9 cellular contexts compared by ENCODE assay signal in the genomic region with DNA sequence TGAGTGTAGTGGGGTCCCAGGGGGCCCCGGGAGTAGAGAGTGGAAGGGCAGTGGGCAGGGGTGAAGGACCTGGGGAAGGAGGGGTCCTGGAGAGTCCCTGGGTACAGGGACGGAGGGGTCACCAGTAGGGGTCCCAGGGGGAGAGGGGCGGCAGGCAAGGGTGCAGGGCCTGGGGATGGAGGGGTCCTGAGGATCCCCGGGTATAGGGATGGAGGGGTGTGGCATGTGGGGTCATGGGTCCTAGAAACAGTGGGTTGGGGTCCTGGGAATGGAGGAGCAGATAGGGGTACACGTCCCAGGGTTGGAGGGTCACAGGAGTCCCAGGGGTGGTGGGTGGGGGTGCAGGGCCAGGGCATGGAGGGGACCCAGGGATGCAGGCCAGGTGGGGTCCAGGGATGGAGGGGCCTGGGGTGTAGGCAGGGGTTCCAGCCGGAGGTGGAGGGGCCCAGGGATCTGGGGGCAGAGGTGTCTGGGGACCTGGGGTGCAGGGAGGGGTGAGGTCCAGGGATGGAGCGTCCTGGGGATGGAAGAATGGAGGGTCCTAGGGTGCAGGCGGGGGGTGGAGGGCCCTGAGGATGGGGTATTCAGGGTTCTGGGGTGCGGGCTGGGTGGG. TPM values are rescaled to one million over a fixed set of nuclear protein-coding genes. Genes with fewer than 3 reads are reported as not detected.
DNase-seq lines count a peak whose midpoint lies in the region; ATAC-seq, FAIRE-seq and TF ChIP-seq lines count a peak whose summit lies in the region.
"Had no signal": no experiment of that assay in that cellular context is flagged by ENCODE, and none has a peak within 500 bp of the region (broad histone marks: within the 10 kb centered on the region; RNA-seq: fewer than 3 reads in every experiment).

No MANE protein-coding gene starts in this region.

- WGBS in K562 (ENCODE audit: insufficient coverage, low coverage, missing lambda C conversion rate): 100% methylated on average over 3 of the region's 9 CpGs
- 95% methylated on average over 9 of the region's 9 CpGs for WGBS in HepG2 (ENCODE audit: low lambda C conversion rate)

- H3K36me3 ChIP-seq in K562 (ENCODE audit: control insufficient read depth, insufficient read depth, low read length): no peaks in the 10 kb centered on the region
- no peaks in the 10 kb centered on the region for H3K36me3 ChIP-seq in HepG2 (replicated peaks in 1 of 2; ENCODE audit: control insufficient read depth in 1 of 2, insufficient read depth in 2 of 2, low read length in 2 of 2)
- no peaks in the 10 kb centered on the region for H3K36me3 ChIP-seq in upper lobe of right lung

- H3K27me3 ChIP-seq in K562 (ENCODE audit: control insufficient read depth in 2 of 2, insufficient read depth in 2 of 2, low read length in 2 of 2) (no peaks in the 10 kb centered on the region), HepG2 (ENCODE audit: control insufficient read depth in 1 of 2, insufficient read depth in 2 of 2, low read length in 2 of 2) (no peaks in the 10 kb centered on the region), upper lobe of right lung (no peaks in the 10 kb centered on the region)

- TF ChIP-seq EP300 in K562 (IDR thresholded peaks at IDR 0.05; ENCODE audit: low read length) (no peak), HepG2 (IDR thresholded peaks at IDR 0.05; ENCODE audit: low read depth in 2 of 2, low read length in 2 of 2) (no peak), HepG2 (CRISPR knock-in tag; IDR thresholded peaks at IDR 0.05; ENCODE audit: borderline replicate concordance) (no peak)

- BruUV-seq in K562 (replicated peaks; lab: Mats Ljungman, UMichigan) (no TSS peak), HepG2 (replicated peaks; lab: Mats Ljungman, UMichigan) (no TSS peak)

- in situ Hi-C loops in K562 (cut with MboI): no loop called here
- in situ Hi-C loops in HepG2 (cut with HindIII; ENCODE audit: extremely low pct_ligation_motif_present, low pct_unique_long_range_greater_than_20kb): no loop called here

- no peak for TF ChIP-seq POLR2A in K562 (conservative IDR thresholded peaks at IDR 0.05)
- TF ChIP-seq POLR2A in HepG2 (IDR thresholded peaks at IDR 0.05; ENCODE audit: insufficient read depth in 1 of 2, low read depth in 2 of 2, low read length in 2 of 2): no peak

- no peak overlapping the region for H2AFZ ChIP-seq in K562 (ENCODE audit: low read depth, low read length)
- H2AFZ ChIP-seq in HepG2 (ENCODE audit: low read length): no peak overlapping the region

- no peaks in the 10 kb centered on the region for H4K20me1 ChIP-seq in K562 (replicated peaks; ENCODE audit: control insufficient read depth, insufficient read depth, low read length)
- H4K20me1 ChIP-seq in HepG2 (ENCODE audit: insufficient read depth, low read length): peaks cover 2% of the 10 kb centered on the region; the same call in 1 of the 2 replicates

- TF ChIP-seq RAD21 in K562 (CRISPR knock-in tag; conservative IDR thresholded peaks at IDR 0.05 in 1 of 2, IDR thresholded peaks at IDR 0.05 in 1 of 2) (no peak), HepG2 (CRISPR knock-in tag; IDR thresholded peaks at IDR 0.05) (no peak)

- H3K4me3 ChIP-seq in K562: peak overlapping the region; percentile 49; the same call in 1 of the 2 replicates
- H3K4me3 ChIP-seq in HepG2 (replicated peaks in 1 of 3; ENCODE audit: insufficient read depth in 1 of 3, low read depth in 2 of 3, low read length in 3 of 3): peak overlapping the region in 2 of 3 experiments; percentile 78 to 88; a peak in 3 of 6 replicates
- peak overlapping the region; percentile 59 for H3K4me3 ChIP-seq in upper lobe of right lung

- no peak overlapping the region for H3K27ac ChIP-seq in K562 (ENCODE audit: extremely low read depth, low read depth, low read length)
- H3K27ac ChIP-seq in HepG2 (ENCODE audit: extremely low read length, insufficient read depth, low read length): no peak overlapping the region
- no peak overlapping the region for H3K27ac ChIP-seq in upper lobe of right lung

- no peaks in the 10 kb centered on the region for H3K9me3 ChIP-seq in K562 (replicated peaks; ENCODE audit: control insufficient read depth, insufficient read depth, low read depth, low read length)
- no peaks in the 10 kb centered on the region for H3K9me3 ChIP-seq in HepG2 (ENCODE audit: low read length)
- no peaks in the 10 kb centered on the region for H3K9me3 ChIP-seq in upper lobe of right lung

- CTCF ChIA-PET in K562 (lab: Yijun Ruan, JAX; ENCODE audit: low intra/inter-chr PET ratio): no interaction called here
- CTCF ChIA-PET in HepG2 (lab: Yijun Ruan, JAX; ENCODE audit: low intra/inter-chr PET ratio, low total read pairs): no interaction called here

- intact Hi-C loops in K562 (cut with micrococcal nuclease): no loop called here
- intact Hi-C loops in HepG2 (cut with micrococcal nuclease; ENCODE audit: unreplicated experiment): loop anchor here (10.0 kb wide), 1 partner anchor 141 kb away; the partner anchor contains the start of gene AP3D1
- intact Hi-C loops in upper lobe of right lung (cut with DNase I): no loop called here

- H3K79me2 ChIP-seq in K562 (ENCODE audit: control insufficient read depth, insufficient read depth, low read length) (peaks cover 7% of the 10 kb centered on the region), HepG2 (ENCODE audit: insufficient read depth, low read length) (peaks cover 2% of the 10 kb centered on the region)

- H3K9me1 ChIP-seq in K562 (ENCODE audit: control insufficient read depth, insufficient read depth, low read length): no peaks in the 10 kb centered on the region

- ATAC-seq in K562 (no peak), HepG2 (no peak), upper lobe of right lung (peak; percentile 2), GM19397 (IDR thresholded peaks at IDR 0.05; ENCODE audit: unreplicated experiment) (no peak), GM21528 (IDR thresholded peaks at IDR 0.05; ENCODE audit: low FRiP score, unreplicated experiment) (no peak)

- POLR2A ChIA-PET in K562 (lab: Yijun Ruan, JAX) (no interaction called here), HepG2 (lab: Yijun Ruan, JAX) (no interaction called here)

- TF ChIP-seq CTCF in K562 (IDR thresholded peaks at IDR 0.05 in 2 of 3, conservative IDR thresholded peaks at IDR 0.05 in 1 of 3; ENCODE audit: insufficient read depth in 2 of 3, low read depth in 1 of 3, low read length in 3 of 3) (no peak), HepG2 (CRISPR knock-in tag; IDR thresholded peaks at IDR 0.05) (no peak), upper lobe of right lung (IDR thresholded peaks at IDR 0.05) (no peak)

- no peak for FAIRE-seq in K562 (lab: Jason Lieb, UNC)
- no peak for FAIRE-seq in HepG2 (lab: Jason Lieb, UNC)

- peak; percentile 64 for DNase-seq in activated effector memory CD4-positive, alpha-beta T cell treated with anti-CD3 and anti-CD28 coated beads, Interleukin-2, amount 50 U/mL, for 16 hours
- DNase-seq in activated effector memory CD4-positive, alpha-beta T cell treated with Interleukin-2 at 50 U/mL for 16 hours: no peak
- no peak for DNase-seq in K562 (ENCODE audit: extremely low read depth in 1 of 4, low spot score in 3 of 4)
- no peak for DNase-seq in HepG2 (ENCODE audit: low spot score)
- no peak for DNase-seq in upper lobe of right lung
- DNase-seq in HCEC 1CT: no peak
- DNase-seq: foreskin melanocyte had no signal

- H3K4me1 ChIP-seq in K562 (replicated peaks in 1 of 2; ENCODE audit: control insufficient read depth in 2 of 2, insufficient read depth in 2 of 2, low read length in 2 of 2) (peaks cover 0 to 48% of the 10 kb centered on the region in 2 experiments; a peak in 2 of 5 replicates), HepG2 (ENCODE audit: insufficient read depth, low read length) (peaks cover 23% of the 10 kb centered on the region), upper lobe of right lung (peaks cover 5% of the 10 kb centered on the region)

- H3K9ac ChIP-seq in K562 (ENCODE audit: insufficient read depth in 1 of 2, low read depth in 2 of 2, low read length in 2 of 2) (peak overlapping the region in 1 of 2 experiments; percentile 98; a peak in 2 of 4 replicates), HepG2 (ENCODE audit: insufficient read depth, low read depth, low read length) (no peak overlapping the region)

- H3K4me2 ChIP-seq in K562 (ENCODE audit: insufficient read depth, low read length) (no peak overlapping the region), HepG2 (ENCODE audit: low read depth, low read length) (peak overlapping the region; percentile 80; the same call in 1 of the 2 replicates)

RNA-seq across cellular contexts. Expression of gene BTBD2, which starts 1.3 kb away (rescaled TPM):
- 7.3 and 29.0 TPM in 2 replicates for total RNA-seq in K562 (2011; cell fraction: chromatin; rRNA removed; ENCODE audit: low replicate concordance)
- 16.4 and 17.0 TPM in 2 replicates for total RNA-seq in K562 (2011; cell fraction: nucleolus; rRNA removed)
- total RNA-seq in K562 (2011; cell fraction: nucleoplasm; rRNA removed): 14.3 and 16.7 TPM in 2 replicates
- total RNA-seq in K562 (2014; rRNA removed) (5.6 and 8.1 TPM in 2 replicates), K562 (2014; rRNA removed; fragmentation: Illumina TruSeq; extraction: Trizol) (1.5 and 2.0 TPM in 2 replicates), K562 (2015; rRNA removed; fragmentation: Illumina TruSeq; extraction: Trizol) (6.4 and 6.9 TPM in 2 replicates), K562 (2021) (13.3 and 15.6 TPM in 2 replicates), HepG2 (2016; rRNA removed; fragmentation: Illumina TruSeq; extraction: Trizol) (28.1 and 30.9 TPM in 2 replicates), upper lobe of right lung (56.5 TPM)
- polyA plus RNA-seq in K562 (2011; rRNA removed) (10.2 and 30.9 TPM in 2 replicates), K562 (2014; fragmentation: Illumina TruSeq; extraction: Trizol) (7.4 and 11.0 TPM in 2 replicates), K562 (2014; fragmentation: Nextera tagmentation; extraction: Ambion mirVana) (under 1 TPM; 0.10 to 0.28 TPM), K562 (2014; rRNA removed) (9.6 TPM in 2 replicates), HepG2 (2011; rRNA removed) (45.3 and 45.6 TPM in 2 replicates)
- 21.5 and 25.6 TPM in 2 replicates for polyA plus RNA-seq in K562 (2011; cell fraction: cytosol; rRNA removed)
- polyA plus RNA-seq in K562 (2011; cell fraction: nucleus; rRNA removed): 21.2 and 25.9 TPM in 2 replicates
- 18.5 and 62.5 TPM in 2 replicates for polyA plus RNA-seq in K562 (2012)
- 4.1 and 4.9 TPM in 2 replicates for polyA minus RNA-seq in K562 (2011; rRNA and poly(A)+ RNA removed)
- polyA minus RNA-seq in K562 (2011; cell fraction: cytosol; rRNA and poly(A)+ RNA removed): 15.5 and 42.0 TPM in 2 replicates
- polyA minus RNA-seq in K562 (2011; cell fraction: nucleus; rRNA and poly(A)+ RNA removed): 5.9 and 11.9 TPM in 2 replicates
- 33.3 and 38.0 TPM in 2 replicates for total RNA-seq in HepG2 (2016; cell fraction: cytosol; rRNA removed; fragmentation: Illumina TruSeq; extraction: Trizol; ENCODE audit: low read depth)
- 26.7 and 27.1 TPM in 2 replicates for total RNA-seq in HepG2 (2016; cell fraction: insoluble cytoplasmic fraction; rRNA removed; fragmentation: Illumina TruSeq; extraction: Trizol)
- total RNA-seq in HepG2 (2016; cell fraction: membrane; rRNA removed; fragmentation: Illumina TruSeq; extraction: Trizol): 73.7 and 74.9 TPM in 2 replicates
- 18.7 and 18.8 TPM in 2 replicates for total RNA-seq in HepG2 (2016; cell fraction: nucleus; rRNA removed; fragmentation: Illumina TruSeq; extraction: Trizol)
- 23.9 and 43.2 TPM in 2 replicates for polyA plus RNA-seq in HepG2 (2011; cell fraction: cytosol; rRNA removed)
- 43.1 and 48.6 TPM in 2 replicates for polyA plus RNA-seq in HepG2 (2011; cell fraction: nucleus; rRNA removed)
- 46.5 and 49.0 TPM in 2 replicates for polyA plus RNA-seq in HepG2 (2012)
- polyA plus RNA-seq in HepG2 (2016; cell fraction: cytosol; fragmentation: Illumina TruSeq; extraction: Trizol; ENCODE audit: low read depth): 74.0 and 79.4 TPM in 2 replicates
- polyA plus RNA-seq in HepG2 (2016; cell fraction: insoluble cytoplasmic fraction; fragmentation: Illumina TruSeq; extraction: Trizol; ENCODE audit: low read depth): 39.4 and 51.6 TPM in 2 replicates
- polyA plus RNA-seq in HepG2 (2016; cell fraction: membrane; fragmentation: Illumina TruSeq; extraction: Trizol; ENCODE audit: low read depth): 106 and 123 TPM in 2 replicates
- 43.6 and 45.5 TPM in 2 replicates for polyA plus RNA-seq in HepG2 (2016; cell fraction: nucleus; fragmentation: Illumina TruSeq; extraction: Trizol; ENCODE audit: insufficient read depth, low read depth)
- 32.8 and 55.6 TPM in 2 replicates for polyA minus RNA-seq in HepG2 (2011; rRNA and poly(A)+ RNA removed; ENCODE audit: low replicate concordance)
- polyA minus RNA-seq in HepG2 (2011; cell fraction: cytosol; rRNA and poly(A)+ RNA removed): 39.1 and 43.2 TPM in 2 replicates
- polyA minus RNA-seq in HepG2 (2011; cell fraction: nucleus; rRNA and poly(A)+ RNA removed): 10.3 and 12.1 TPM in 2 replicates

RNA-seq across cellular contexts. Expression of gene MKNK2, which starts 36.9 kb away (rescaled TPM):
- total RNA-seq in K562 (2011; cell fraction: chromatin; rRNA removed; ENCODE audit: low replicate concordance): 62.3 and 206 TPM in 2 replicates
- 137 and 161 TPM in 2 replicates for total RNA-seq in K562 (2011; cell fraction: nucleolus; rRNA removed)
- 83.2 and 85.9 TPM in 2 replicates for total RNA-seq in K562 (2011; cell fraction: nucleoplasm; rRNA removed)
- total RNA-seq in K562 (2014; rRNA removed): 83.9 and 114 TPM in 2 replicates
- 19.3 and 22.0 TPM in 2 replicates for total RNA-seq in K562 (2014; rRNA removed; fragmentation: Illumina TruSeq; extraction: Trizol)
- total RNA-seq in K562 (2015; rRNA removed; fragmentation: Illumina TruSeq; extraction: Trizol): 48.6 and 51.9 TPM in 2 replicates
- total RNA-seq in K562 (2021): 179 and 191 TPM in 2 replicates
- polyA plus RNA-seq in K562 (2011; rRNA removed): 59.3 and 97.4 TPM in 2 replicates
- 77.0 and 149 TPM in 2 replicates for polyA plus RNA-seq in K562 (2011; cell fraction: cytosol; rRNA removed)
- 131 and 186 TPM in 2 replicates for polyA plus RNA-seq in K562 (2011; cell fraction: nucleus; rRNA removed)
- polyA plus RNA-seq in K562 (2012): 69.2 and 176 TPM in 2 replicates
- 44.6 and 77.5 TPM in 2 replicates for polyA plus RNA-seq in K562 (2014; fragmentation: Illumina TruSeq; extraction: Trizol)
- 1 to 10 TPM; 5.1 to 5.5 TPM for polyA plus RNA-seq in K562 (2014; fragmentation: Nextera tagmentation; extraction: Ambion mirVana)
- polyA plus RNA-seq in K562 (2014; rRNA removed): 87.2 and 91.7 TPM in 2 replicates
- 39.4 and 48.9 TPM in 2 replicates for polyA minus RNA-seq in K562 (2011; rRNA and poly(A)+ RNA removed)
- 99.7 and 155 TPM in 2 replicates for polyA minus RNA-seq in K562 (2011; cell fraction: cytosol; rRNA and poly(A)+ RNA removed)
- polyA minus RNA-seq in K562 (2011; cell fraction: nucleus; rRNA and poly(A)+ RNA removed): 43.6 and 57.8 TPM in 2 replicates
- total RNA-seq in HepG2 (2016; rRNA removed; fragmentation: Illumina TruSeq; extraction: Trizol): 35.5 and 44.9 TPM in 2 replicates
- total RNA-seq in HepG2 (2016; cell fraction: cytosol; rRNA removed; fragmentation: Illumina TruSeq; extraction: Trizol; ENCODE audit: low read depth): 52.3 and 57.0 TPM in 2 replicates
- total RNA-seq in HepG2 (2016; cell fraction: insoluble cytoplasmic fraction; rRNA removed; fragmentation: Illumina TruSeq; extraction: Trizol): 30.7 and 45.2 TPM in 2 replicates
- 90.7 and 98.8 TPM in 2 replicates for total RNA-seq in HepG2 (2016; cell fraction: membrane; rRNA removed; fragmentation: Illumina TruSeq; extraction: Trizol)
- 29.7 and 31.4 TPM in 2 replicates for total RNA-seq in HepG2 (2016; cell fraction: nucleus; rRNA removed; fragmentation: Illumina TruSeq; extraction: Trizol)
- polyA plus RNA-seq in HepG2 (2011; rRNA removed): 112 and 129 TPM in 2 replicates
- polyA plus RNA-seq in HepG2 (2011; cell fraction: cytosol; rRNA removed): 75.6 and 125 TPM in 2 replicates
- polyA plus RNA-seq in HepG2 (2011; cell fraction: nucleus; rRNA removed): 253 and 307 TPM in 2 replicates
- 68.1 and 73.6 TPM in 2 replicates for polyA plus RNA-seq in HepG2 (2012)
- polyA plus RNA-seq in HepG2 (2016; cell fraction: cytosol; fragmentation: Illumina TruSeq; extraction: Trizol; ENCODE audit: low read depth): 65.6 and 66.5 TPM in 2 replicates
- polyA plus RNA-seq in HepG2 (2016; cell fraction: insoluble cytoplasmic fraction; fragmentation: Illumina TruSeq; extraction: Trizol; ENCODE audit: low read depth): 34.0 and 45.2 TPM in 2 replicates
- polyA plus RNA-seq in HepG2 (2016; cell fraction: membrane; fragmentation: Illumina TruSeq; extraction: Trizol; ENCODE audit: low read depth): 77.4 and 85.7 TPM in 2 replicates
- 73.2 and 74.3 TPM in 2 replicates for polyA plus RNA-seq in HepG2 (2016; cell fraction: nucleus; fragmentation: Illumina TruSeq; extraction: Trizol; ENCODE audit: insufficient read depth, low read depth)
- 79.7 and 204 TPM in 2 replicates for polyA minus RNA-seq in HepG2 (2011; rRNA and poly(A)+ RNA removed; ENCODE audit: low replicate concordance)
- polyA minus RNA-seq in HepG2 (2011; cell fraction: cytosol; rRNA and poly(A)+ RNA removed): 99.9 and 101 TPM in 2 replicates
- 40.2 and 51.7 TPM in 2 replicates for polyA minus RNA-seq in HepG2 (2011; cell fraction: nucleus; rRNA and poly(A)+ RNA removed)
- total RNA-seq in upper lobe of right lung: 314 TPM
